9 cellular contexts compared by ENCODE assay signal in the genomic region with DNA sequence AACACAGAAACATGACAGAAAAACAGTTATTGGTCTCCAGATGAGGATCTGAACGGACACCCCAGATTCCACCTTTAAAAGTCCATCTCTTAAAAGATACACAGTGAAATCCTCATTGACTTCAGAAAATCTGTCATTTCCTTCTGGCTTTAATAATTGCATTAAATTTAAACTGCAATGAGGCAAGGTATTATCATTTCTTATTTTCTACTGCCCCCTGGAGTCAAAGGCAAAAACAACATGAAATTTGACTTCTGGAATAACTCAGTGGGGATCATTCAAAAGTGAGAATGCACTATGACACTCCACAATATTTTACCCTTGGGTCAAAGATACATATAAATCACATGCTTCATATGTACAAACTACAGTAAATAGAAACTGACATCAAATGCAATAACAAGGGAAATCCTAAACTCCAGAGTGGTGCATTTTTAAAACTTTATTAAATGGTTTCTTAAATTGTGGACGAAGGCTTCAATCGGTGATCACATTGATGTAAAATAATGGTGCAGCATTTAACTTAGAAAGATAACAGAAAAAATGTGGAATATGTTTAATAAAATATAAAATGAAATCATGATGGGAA. TPM values are rescaled to one million over a fixed set of nuclear protein-coding genes. Genes with fewer than 3 reads are reported as not detected.
DNase-seq lines count a peak whose midpoint lies in the region; ATAC-seq and TF ChIP-seq lines count a peak whose summit lies in the region.
"Had no signal": no experiment of that assay in that cellular context is flagged by ENCODE, and none has a peak within 500 bp of the region (broad histone marks: within the 10 kb centered on the region; RNA-seq: fewer than 3 reads in every experiment).

No MANE protein-coding gene starts in this region.

- no peak overlapping the region for H2AFZ ChIP-seq in DND-41 (ENCODE audit: low read depth, low read length)

- H3K36me3 ChIP-seq in DND-41 (ENCODE audit: insufficient read depth, low read length) (no peaks in the 10 kb centered on the region), lower lobe of right lung (no peaks in the 10 kb centered on the region)

- no peaks in the 10 kb centered on the region for H3K79me2 ChIP-seq in DND-41 (ENCODE audit: insufficient read depth, low read length)

- no peak overlapping the region for H3K4me2 ChIP-seq in DND-41 (ENCODE audit: insufficient read depth, low read length)

- ATAC-seq in DND-41 (ENCODE audit: insufficient read depth, low read depth) (no peak), HG02852 (IDR thresholded peaks at IDR 0.05; ENCODE audit: unreplicated experiment) (peak; percentile 51), lower lobe of right lung (no peak), HG03469 (IDR thresholded peaks at IDR 0.05; ENCODE audit: unreplicated experiment) (no peak), left colon (no peak)
- ATAC-seq: stimulated activated naive CD8-positive, alpha-beta T cell treated with anti-CD3 and anti-CD28 coated beads, Interleukin-15, Interleukin-2, amounts not matched to agents 100 U/mL and 50 U/mL, for 24 hours had no signal

- H3K4me1 ChIP-seq in DND-41 (ENCODE audit: insufficient read depth, low read length) (peaks cover 17% of the 10 kb centered on the region), lower lobe of right lung (no peaks in the 10 kb centered on the region)

- TF ChIP-seq CTCF in DND-41 (IDR thresholded peaks at IDR 0.05; ENCODE audit: borderline replicate concordance, extremely low read depth, low read length, poor library complexity, severe bottlenecking) (peak; percentile 57), lower lobe of right lung (IDR thresholded peaks at IDR 0.05) (peak; percentile 17)

- intact Hi-C loops in lower lobe of right lung (cut with DNase I) (no loop called here), left colon (cut with DNase I, micrococcal nuclease) (no loop called here)

- H3K9ac ChIP-seq in DND-41 (ENCODE audit: low read depth, low read length) = no peak overlapping the region

- no peaks in the 10 kb centered on the region for H4K20me1 ChIP-seq in DND-41 (ENCODE audit: insufficient read depth, low read length)

- DNase-seq in DND-41 (no peak), astrocyte of the hippocampus (ENCODE audit: low read depth, low spot score) (peak; percentile 14), lower lobe of right lung (no peak), left colon (no peak), SIG-M5 treated with dmso at 0.1 percent for 504 hours (lab: John Stamatoyannopoulos, UW; ENCODE audit: unreplicated experiment) (no peak)
- no peak for DNase-seq in activated naive CD4-positive, alpha-beta T cell treated with anti-CD3 and anti-CD28 coated beads, Interleukin-2, amount 50 U/mL, for 16 hours
- DNase-seq: stimulated activated naive CD8-positive, alpha-beta T cell treated with anti-CD3 and anti-CD28 coated beads, Interleukin-15, Interleukin-2, amounts not matched to agents 100 U/mL and 50 U/mL, for 24 hours had no signal

- H3K4me3 ChIP-seq in DND-41 (ENCODE audit: low read depth in 1 of 2, low read length in 2 of 2) (no peak overlapping the region), lower lobe of right lung (no peak overlapping the region)

- no peaks in the 10 kb centered on the region for H3K9me3 ChIP-seq in DND-41 (ENCODE audit: insufficient read depth, low read length, severe bottlenecking)
- no peaks in the 10 kb centered on the region for H3K9me3 ChIP-seq in lower lobe of right lung

- H3K27me3 ChIP-seq in DND-41 (ENCODE audit: insufficient read depth, low read length, poor library complexity) (no peaks in the 10 kb centered on the region), lower lobe of right lung (ENCODE audit: low read depth) (no peaks in the 10 kb centered on the region)

- H3K27ac ChIP-seq in DND-41 (ENCODE audit: low read length) (no peak overlapping the region), lower lobe of right lung (no peak overlapping the region)

RNA-seq across cellular contexts. Expression of gene SPANXN1, which starts 56.4 kb away (rescaled TPM):
- total RNA-seq in lower lobe of right lung (not detected), left colon (not detected)
